Comparison of ENCODE assay signal across 18 cellular contexts in genomic region chr3:190070623-190071347, GRCh38. TPM values are rescaled to one million over a fixed set of nuclear protein-coding genes. Genes with fewer than 3 reads are reported as not detected.
DNase-seq lines count a peak whose midpoint lies in the region; ATAC-seq, FAIRE-seq and TF ChIP-seq lines count a peak whose summit lies in the region.
"Had no signal": no experiment of that assay in that cellular context is flagged by ENCODE, and none has a peak within 500 bp of the region (broad histone marks: within the 10 kb centered on the region; RNA-seq: fewer than 3 reads in every experiment).

No MANE protein-coding gene starts in this region.

- no peak overlapping the region for H3K27ac Mint-ChIP-seq in neural progenitor cell
- H3K27ac Mint-ChIP-seq: natural killer cell had no signal

- H3K9me3 Mint-ChIP-seq in neural progenitor cell = no peaks in the 10 kb centered on the region

- H4K20me1 ChIP-seq in neural progenitor cell (ENCODE audit: low read depth) (no peaks in the 10 kb centered on the region), Karpas-422 (ENCODE audit: insufficient read depth, low read depth, low read length) (no peaks in the 10 kb centered on the region)
- H4K20me1 ChIP-seq: BLaER1 had no signal

- no peaks in the 10 kb centered on the region for H3K36me3 ChIP-seq in neural progenitor cell
- no peaks in the 10 kb centered on the region for H3K36me3 ChIP-seq in heart left ventricle
- no peaks in the 10 kb centered on the region for H3K36me3 ChIP-seq in Karpas-422 (ENCODE audit: insufficient read depth, low read length)
- H3K36me3 ChIP-seq: BLaER1, lower lobe of right lung had no signal

- peak; percentile 72 for DNase-seq in DMS53 treated with DMSO at 0.1 percent for 48 hours (lab: John Stamatoyannopoulos, UW; ENCODE audit: unreplicated experiment)
- DNase-seq in NCI-H748 (lab: John Stamatoyannopoulos, UW; ENCODE audit: unreplicated experiment) = peak; percentile 61
- DNase-seq in neural progenitor cell (ENCODE audit: low spot score) = no peak
- no peak for DNase-seq in heart left ventricle
- DNase-seq in GDM1 (lab: John Stamatoyannopoulos, UW) = no peak
- DNase-seq in Karpas-422 = no peak
- DNase-seq: activated CD4-positive, alpha-beta T cell treated with anti-CD3 and anti-CD28 coated beads for 1 hour; activated CD8-positive, alpha-beta memory T cell treated with anti-CD3 and anti-CD28 coated beads, Interleukin-2, amount 50 U/mL, for 4 hours; body of pancreas; DMS79; GM23248; lower lobe of right lung; natural killer cell; NCI-H187 treated with DMSO at 0.1 percent for 48 hours; SIG-M5 had no signal

- peaks cover 27% of the 10 kb centered on the region for H3K4me1 Mint-ChIP-seq in neural progenitor cell
- H3K4me1 Mint-ChIP-seq: natural killer cell had no signal

- ATAC-seq in heart left ventricle (no peak), GM21723 (IDR thresholded peaks at IDR 0.05; ENCODE audit: unreplicated experiment) (no peak)
- ATAC-seq: body of pancreas, natural killer cell had no signal

- H3K9ac ChIP-seq in neural progenitor cell (no peak overlapping the region), Karpas-422 (ENCODE audit: low read length) (no peak overlapping the region)
- H3K9ac ChIP-seq: BLaER1, GM23248 had no signal

- H3K27me3 Mint-ChIP-seq in neural progenitor cell (ENCODE audit: insufficient read depth, low read depth) = no peaks in the 10 kb centered on the region

- intact Hi-C loops in heart left ventricle (cut with DNase I) = loop anchor here in 1 of 10 donors (10.0 kb wide), 1 partner anchor 64 kb away; no protein-coding TSS in a partner anchor

- H3K9me2 ChIP-seq in Karpas-422 (replicated peaks; ENCODE audit: insufficient read depth, low read length) = no peaks in the 10 kb centered on the region

- no peak for TF ChIP-seq POLR2A in heart left ventricle (IDR thresholded peaks at IDR 0.05)

- no peak for TF ChIP-seq CTCF in neural progenitor cell (IDR thresholded peaks at IDR 0.05)
- TF ChIP-seq CTCF in heart left ventricle (IDR thresholded peaks at IDR 0.05) = no peak

- H3K27ac ChIP-seq in neural progenitor cell (no peak overlapping the region), heart left ventricle (no peak overlapping the region), Karpas-422 (ENCODE audit: low read length) (no peak overlapping the region)
- H3K27ac ChIP-seq: BLaER1, body of pancreas, GM23248, lower lobe of right lung had no signal

- peak; percentile 29 for FAIRE-seq in endometrium (lab: Jason Lieb, UNC)

- H3K4me3 ChIP-seq in neural progenitor cell (no peak overlapping the region), heart left ventricle (no peak overlapping the region), Karpas-422 (ENCODE audit: low read length) (no peak overlapping the region)
- H3K4me3 ChIP-seq: BLaER1, body of pancreas, GM23248, lower lobe of right lung had no signal

- WGBS in heart left ventricle, 4 donors = 89 to 92% (median 91%) methylated on average over 5 of the region's 5 CpGs

- no peaks in the 10 kb centered on the region for H3K79me2 ChIP-seq in neural progenitor cell (ENCODE audit: low read depth)
- no peaks in the 10 kb centered on the region for H3K79me2 ChIP-seq in Karpas-422 (ENCODE audit: low read length)

- no peak overlapping the region for H2AFZ ChIP-seq in neural progenitor cell (replicated peaks)
- no peak overlapping the region for H2AFZ ChIP-seq in Karpas-422 (ENCODE audit: low read length)
- H2AFZ ChIP-seq: GM23248 had no signal

- peak overlapping the region; percentile 27 for H3K4me3 Mint-ChIP-seq in neural progenitor cell
- H3K4me3 Mint-ChIP-seq: natural killer cell had no signal

- H3K4me2 ChIP-seq in neural progenitor cell (no peak overlapping the region), Karpas-422 (ENCODE audit: low read depth, low read length, poor library complexity, severe bottlenecking) (no peak overlapping the region)
- H3K4me2 ChIP-seq: BLaER1 had no signal

- H3K9me3 ChIP-seq in neural progenitor cell (ENCODE audit: low read depth) = no peaks in the 10 kb centered on the region
- no peaks in the 10 kb centered on the region for H3K9me3 ChIP-seq in heart left ventricle
- H3K9me3 ChIP-seq in Karpas-422 (ENCODE audit: low read length) = no peaks in the 10 kb centered on the region
- H3K9me3 ChIP-seq: BLaER1, body of pancreas, lower lobe of right lung had no signal

- H3K27me3 ChIP-seq in neural progenitor cell (no peaks in the 10 kb centered on the region), heart left ventricle (no peaks in the 10 kb centered on the region), Karpas-422 (ENCODE audit: low read length) (no peaks in the 10 kb centered on the region; the same call in 1 of the 2 replicates)
- H3K27me3 ChIP-seq: BLaER1, body of pancreas had no signal

- H3F3A ChIP-seq in neural progenitor cell (ENCODE audit: low read depth) = no peaks in the 10 kb centered on the region

- no peaks in the 10 kb centered on the region for H3K4me1 ChIP-seq in neural progenitor cell
- H3K4me1 ChIP-seq in heart left ventricle = peaks cover 0 to 7% (median 0%) of the 10 kb centered on the region in 12 donors
- H3K4me1 ChIP-seq in Karpas-422 (ENCODE audit: low read length) = no peaks in the 10 kb centered on the region
- H3K4me1 ChIP-seq: BLaER1, body of pancreas had no signal

- H3K36me3 Mint-ChIP-seq in neural progenitor cell = no peaks in the 10 kb centered on the region
- H3K36me3 Mint-ChIP-seq: natural killer cell had no signal

RNA-seq across cellular contexts. Expression of gene P3H2, which starts 49.9 kb away (rescaled TPM):
- total RNA-seq in neural progenitor cell (ENCODE audit: low replicate concordance) = 9.0 and 21.4 TPM in 2 replicates
- total RNA-seq in heart left ventricle = 10 to 100 TPM in 2 of 9 donors, 1 to 10 TPM in 7; 1.5 to 24.8 (median 4.3) TPM
- polyA plus RNA-seq in heart left ventricle = 1 to 10 TPM in 1 of 2 donors, under 1 TPM in 1; 0.55 to 1.1 TPM
- total RNA-seq in Karpas-422 (2014; rRNA removed; shearing (Covaris generic); ENCODE audit: low replicate concordance) = not detected in 2 replicates

Comparison
In these comparisons a context has a peak if more than half of its experiments do, and no peak if none do; other contexts are left out.
1. DNase-seq: peak in DMS53 treated with DMSO at 0.1 percent for 48 hours (single experiment) and NCI-H748 (single experiment); none in neural progenitor cell (single experiment), heart left ventricle (0 of 5), GDM1 (single experiment) and Karpas-422 (single experiment).